8 cellular contexts compared by ENCODE assay signal in genomic region chr1:155324041-155324716, GRCh38. TPM values are rescaled to one million over a fixed set of nuclear protein-coding genes. Genes with fewer than 3 reads are reported as not detected.
DNase-seq lines count a peak whose midpoint lies in the region; ATAC-seq and TF ChIP-seq lines count a peak whose summit lies in the region.

No MANE protein-coding gene starts in this region.

- H3K27ac ChIP-seq in KMS-11 (peak overlapping the region; percentile 55), Panc1 (ENCODE audit: low read length) (peak overlapping the region; percentile 95), esophagus muscularis mucosa (replicated peaks in 1 of 4) (peak overlapping the region; percentile 99)

- intact Hi-C loops in Panc1 (cut with micrococcal nuclease; ENCODE audit: unreplicated experiment) = no loop called here
- intact Hi-C loops in esophagus muscularis mucosa (cut with DNase I) = loop anchor here (2.0 kb wide), 1 partner anchor 73 kb away; no protein-coding TSS in a partner anchor

- POLR2A ChIA-PET in Panc1 (lab: Charles Lee) = interaction anchor here (0.5 to 0.9 kb wide), 4 partner anchors 12 to 125 kb away, joined by 3 to 8 read pairs (median 6); no protein-coding TSS in a partner anchor

- H3K27ac Mint-ChIP-seq in activated T-cell treated with anti-CD3 and anti-CD28 coated beads, Interleukin-2, amount 50 U/mL, for 72 hours = peak overlapping the region; percentile 24

- H3K9me3 Mint-ChIP-seq in activated T-cell treated with anti-CD3 and anti-CD28 coated beads, Interleukin-2, amount 50 U/mL, for 72 hours = no peaks in the 10 kb centered on the region

- no peak for TF ChIP-seq CTCF in KMS-11 (conservative IDR thresholded peaks at IDR 0.05; ENCODE audit: low read depth, low read length)
- TF ChIP-seq CTCF in Panc1 (IDR thresholded peaks at IDR 0.05) = no peak
- TF ChIP-seq CTCF in esophagus muscularis mucosa (IDR thresholded peaks at IDR 0.05) = peak in 1 of 3 experiments; percentile 25

- BruUV-seq in Panc1 (replicated peaks; lab: Mats Ljungman, UMichigan) = no TSS peak

- H3K36me3 Mint-ChIP-seq in activated T-cell treated with anti-CD3 and anti-CD28 coated beads, Interleukin-2, amount 50 U/mL, for 72 hours (ENCODE audit: insufficient read depth in 2 of 2) = no peaks in the 10 kb centered on the region

- no peak for TF ChIP-seq EP300 in esophagus muscularis mucosa (IDR thresholded peaks at IDR 0.05)

- H3K27me3 ChIP-seq in KMS-11 (ENCODE audit: insufficient read depth, low read depth) = no peaks in the 10 kb centered on the region
- H3K27me3 ChIP-seq in Panc1 (ENCODE audit: control insufficient read depth, insufficient read depth, low read length) = no peaks in the 10 kb centered on the region
- no peaks in the 10 kb centered on the region for H3K27me3 ChIP-seq in esophagus muscularis mucosa

- peak; percentile 98 for DNase-seq in DMS153 treated with DMSO at 0.1 percent for 48 hours (lab: John Stamatoyannopoulos, UW; ENCODE audit: unreplicated experiment)
- peak; percentile 87 for DNase-seq in Panc1 (ENCODE audit: low read depth, low spot score)
- DNase-seq in activated T-cell treated with anti-CD3 and anti-CD28 coated beads, Interleukin-2, amount 50 U/mL, for 72 hours = peak; percentile 94 to 96
- DNase-seq in esophagus muscularis mucosa (ENCODE audit: extremely low spot score) = peak; percentile 99
- peak; percentile 98 for DNase-seq in myocyte (ENCODE audit: low read depth)
- DNase-seq in stimulated activated CD8-positive, alpha-beta memory T cell treated with anti-CD3 and anti-CD28 coated beads, Interleukin-7, amount 100 ng/mL, for 4 hours (ENCODE audit: low read depth in 2 of 2) = peak; percentile 64 to 81

- WGBS in esophagus muscularis mucosa = 2% methylated on average over 24 of the region's 44 CpGs

- H3K4me3 ChIP-seq in KMS-11 (IDR thresholded peaks at IDR 0.05; ENCODE audit: insufficient read depth, low read depth, low read length) = peak overlapping the region; percentile 97
- peak overlapping the region; percentile 92 to 96 for H3K4me3 ChIP-seq in Panc1 (ENCODE audit: low read depth in 2 of 2, low read length in 2 of 2)
- peak overlapping the region; percentile 68 to 94 (median 84) for H3K4me3 ChIP-seq in esophagus muscularis mucosa

- ATAC-seq in GM21723 (IDR thresholded peaks at IDR 0.05; ENCODE audit: unreplicated experiment) (peak; percentile 70), Panc1 (peak; percentile 76)
- ATAC-seq in activated T-cell treated with anti-CD3 and anti-CD28 coated beads, Interleukin-2, amount 50 U/mL, for 72 hours (replicated peaks in 1 of 2) = peak; percentile 84

- TF ChIP-seq POLR2A in esophagus muscularis mucosa (IDR thresholded peaks at IDR 0.05; ENCODE audit: low read depth) = peak; percentile 82

- H3K4me1 Mint-ChIP-seq in activated T-cell treated with anti-CD3 and anti-CD28 coated beads, Interleukin-2, amount 50 U/mL, for 72 hours (ENCODE audit: low read depth) = peaks cover 40% of the 10 kb centered on the region

- no peaks in the 10 kb centered on the region for H3K9me3 ChIP-seq in Panc1 (ENCODE audit: control insufficient read depth, insufficient read depth, low read depth, low read length)
- no peaks in the 10 kb centered on the region for H3K9me3 ChIP-seq in esophagus muscularis mucosa

- peaks cover 20% of the 10 kb centered on the region for H3K4me1 ChIP-seq in KMS-11 (ENCODE audit: low read depth, poor library complexity, severe bottlenecking)
- H3K4me1 ChIP-seq in Panc1 (ENCODE audit: control insufficient read depth, insufficient read depth, low read length) = peaks cover 47% of the 10 kb centered on the region
- peaks cover 28 to 74% (median 59%) of the 10 kb centered on the region in 4 donors for H3K4me1 ChIP-seq in esophagus muscularis mucosa

- H3K4me2 ChIP-seq in KMS-11 = peak overlapping the region; percentile 85

- peak overlapping the region; percentile 84 for H2AFZ ChIP-seq in KMS-11 (ENCODE audit: low read depth)

- CTCF ChIA-PET in Panc1 (lab: Charles Lee) = interaction anchor here (0.6 to 3.5 kb wide), 5 partner anchors 46 to 405 kb away, joined by 3 to 34 read pairs (median 4); no protein-coding TSS in a partner anchor

- no peaks in the 10 kb centered on the region for H4K20me1 ChIP-seq in KMS-11 (ENCODE audit: insufficient read depth)

- H3K9ac ChIP-seq in KMS-11 = peak overlapping the region; percentile 63

- no peaks in the 10 kb centered on the region for H3K36me3 ChIP-seq in KMS-11 (ENCODE audit: insufficient read depth)
- H3K36me3 ChIP-seq in Panc1 (ENCODE audit: control insufficient read depth, insufficient read depth, low read length) = no peaks in the 10 kb centered on the region; the same call in none of the 2 replicates
- H3K36me3 ChIP-seq in esophagus muscularis mucosa = peaks cover 3 to 38% (median 19%) of the 10 kb centered on the region in 4 donors

- H3K27me3 Mint-ChIP-seq in activated T-cell treated with anti-CD3 and anti-CD28 coated beads, Interleukin-2, amount 50 U/mL, for 72 hours (ENCODE audit: low read depth) = no peaks in the 10 kb centered on the region

- in situ Hi-C loops in Panc1 (cut with HindIII; ENCODE audit: low pct_unique_long_range_greater_than_20kb, low sequenced_read_pairs) = no loop called here

- no peaks in the 10 kb centered on the region for H3K79me2 ChIP-seq in KMS-11 (ENCODE audit: insufficient read depth, low read depth)

- H3K4me3 Mint-ChIP-seq in activated T-cell treated with anti-CD3 and anti-CD28 coated beads, Interleukin-2, amount 50 U/mL, for 72 hours = peak overlapping the region; percentile 73 to 84

RNA-seq across cellular contexts. Expression of gene RUSC1, which starts 3.5 kb away (rescaled TPM):
- total RNA-seq in Panc1 (2021; ENCODE audit: unreplicated experiment) = 77.9 TPM
- 72.9 TPM for polyA plus RNA-seq in Panc1 (2012; ENCODE audit: insufficient read length)
- 10 to 100 TPM; 20.5 to 26.8 TPM for total RNA-seq in activated T-cell treated with anti-CD3 and anti-CD28 coated beads, Interleukin-2, amount 50 U/mL, for 72 hours
- total RNA-seq in esophagus muscularis mucosa = 10 to 100 TPM; 15.6 to 35.4 (median 27.2) TPM
- total RNA-seq in myocyte = 16.1 and 18.8 TPM in 2 replicates
- polyA plus RNA-seq in myocyte (2012) = 18.8 TPM

RNA-seq across cellular contexts. Expression of gene FDPS, which starts 15.5 kb away (rescaled TPM):
- total RNA-seq in Panc1 (2021; ENCODE audit: unreplicated experiment) (255 TPM), esophagus muscularis mucosa (10 to 100 TPM; 70.2 to 97.2 (median 82.0) TPM), myocyte (369 and 536 TPM in 2 replicates)
- 170 TPM for polyA plus RNA-seq in Panc1 (2012; ENCODE audit: insufficient read length)
- 100 to 1,000 TPM; 182 to 184 TPM for total RNA-seq in activated T-cell treated with anti-CD3 and anti-CD28 coated beads, Interleukin-2, amount 50 U/mL, for 72 hours
- 674 TPM for polyA plus RNA-seq in myocyte (2012)

RNA-seq across cellular contexts. Expression of gene PKLR, which starts 22.9 kb away (rescaled TPM):
- total RNA-seq in Panc1 (2021; ENCODE audit: unreplicated experiment) (0.13 TPM), esophagus muscularis mucosa (not detected), myocyte (not detected in 2 replicates)
- polyA plus RNA-seq in Panc1 (2012; ENCODE audit: insufficient read length) = not detected
- not detected for total RNA-seq in activated T-cell treated with anti-CD3 and anti-CD28 coated beads, Interleukin-2, amount 50 U/mL, for 72 hours
- polyA plus RNA-seq in myocyte (2012) = 0.06 TPM

RNA-seq across cellular contexts. Expression of gene HCN3, which starts 46.9 kb away (rescaled TPM):
- total RNA-seq in Panc1 (2021; ENCODE audit: unreplicated experiment) (7.8 TPM), esophagus muscularis mucosa (1 to 10 TPM; 1.0 to 2.1 (median 1.4) TPM), myocyte (2.1 and 3.0 TPM in 2 replicates)
- polyA plus RNA-seq in Panc1 (2012; ENCODE audit: insufficient read length) = 8.6 TPM
- total RNA-seq in activated T-cell treated with anti-CD3 and anti-CD28 coated beads, Interleukin-2, amount 50 U/mL, for 72 hours = 1 to 10 TPM; 3.6 to 4.1 TPM
- 8.1 TPM for polyA plus RNA-seq in myocyte (2012)

RNA-seq across cellular contexts. Expression of gene CLK2, which starts 50.9 kb away (rescaled TPM):
- total RNA-seq in Panc1 (2021; ENCODE audit: unreplicated experiment) (43.6 TPM), esophagus muscularis mucosa (10 to 100 TPM; 17.6 to 32.0 (median 25.3) TPM), myocyte (24.8 and 26.8 TPM in 2 replicates)
- polyA plus RNA-seq in Panc1 (2012; ENCODE audit: insufficient read length) = 38.2 TPM
- total RNA-seq in activated T-cell treated with anti-CD3 and anti-CD28 coated beads, Interleukin-2, amount 50 U/mL, for 72 hours = 10 to 100 TPM; 72.4 to 77.9 TPM
- 39.4 TPM for polyA plus RNA-seq in myocyte (2012)

Comparison
In these comparisons a context has a peak if more than half of its experiments do, and no peak if none do; other contexts are left out.
1. Peak in every context shown above with its lines: DNase-seq, ATAC-seq, H3K4me3 ChIP-seq and H3K27ac ChIP-seq.